ENCODE assay signal across 1 cellular context in genomic region chr20:1811621-1812498, GRCh38.
TF ChIP-seq lines count a peak whose summit lies in the region.

No MANE protein-coding gene starts in this region.

TF ChIP-seq in GM23338, 12 proteins besides CTCF, POLR2A, EP300 and RAD21 (continued from another document):
- TF ChIP-seq, protein P1, sequence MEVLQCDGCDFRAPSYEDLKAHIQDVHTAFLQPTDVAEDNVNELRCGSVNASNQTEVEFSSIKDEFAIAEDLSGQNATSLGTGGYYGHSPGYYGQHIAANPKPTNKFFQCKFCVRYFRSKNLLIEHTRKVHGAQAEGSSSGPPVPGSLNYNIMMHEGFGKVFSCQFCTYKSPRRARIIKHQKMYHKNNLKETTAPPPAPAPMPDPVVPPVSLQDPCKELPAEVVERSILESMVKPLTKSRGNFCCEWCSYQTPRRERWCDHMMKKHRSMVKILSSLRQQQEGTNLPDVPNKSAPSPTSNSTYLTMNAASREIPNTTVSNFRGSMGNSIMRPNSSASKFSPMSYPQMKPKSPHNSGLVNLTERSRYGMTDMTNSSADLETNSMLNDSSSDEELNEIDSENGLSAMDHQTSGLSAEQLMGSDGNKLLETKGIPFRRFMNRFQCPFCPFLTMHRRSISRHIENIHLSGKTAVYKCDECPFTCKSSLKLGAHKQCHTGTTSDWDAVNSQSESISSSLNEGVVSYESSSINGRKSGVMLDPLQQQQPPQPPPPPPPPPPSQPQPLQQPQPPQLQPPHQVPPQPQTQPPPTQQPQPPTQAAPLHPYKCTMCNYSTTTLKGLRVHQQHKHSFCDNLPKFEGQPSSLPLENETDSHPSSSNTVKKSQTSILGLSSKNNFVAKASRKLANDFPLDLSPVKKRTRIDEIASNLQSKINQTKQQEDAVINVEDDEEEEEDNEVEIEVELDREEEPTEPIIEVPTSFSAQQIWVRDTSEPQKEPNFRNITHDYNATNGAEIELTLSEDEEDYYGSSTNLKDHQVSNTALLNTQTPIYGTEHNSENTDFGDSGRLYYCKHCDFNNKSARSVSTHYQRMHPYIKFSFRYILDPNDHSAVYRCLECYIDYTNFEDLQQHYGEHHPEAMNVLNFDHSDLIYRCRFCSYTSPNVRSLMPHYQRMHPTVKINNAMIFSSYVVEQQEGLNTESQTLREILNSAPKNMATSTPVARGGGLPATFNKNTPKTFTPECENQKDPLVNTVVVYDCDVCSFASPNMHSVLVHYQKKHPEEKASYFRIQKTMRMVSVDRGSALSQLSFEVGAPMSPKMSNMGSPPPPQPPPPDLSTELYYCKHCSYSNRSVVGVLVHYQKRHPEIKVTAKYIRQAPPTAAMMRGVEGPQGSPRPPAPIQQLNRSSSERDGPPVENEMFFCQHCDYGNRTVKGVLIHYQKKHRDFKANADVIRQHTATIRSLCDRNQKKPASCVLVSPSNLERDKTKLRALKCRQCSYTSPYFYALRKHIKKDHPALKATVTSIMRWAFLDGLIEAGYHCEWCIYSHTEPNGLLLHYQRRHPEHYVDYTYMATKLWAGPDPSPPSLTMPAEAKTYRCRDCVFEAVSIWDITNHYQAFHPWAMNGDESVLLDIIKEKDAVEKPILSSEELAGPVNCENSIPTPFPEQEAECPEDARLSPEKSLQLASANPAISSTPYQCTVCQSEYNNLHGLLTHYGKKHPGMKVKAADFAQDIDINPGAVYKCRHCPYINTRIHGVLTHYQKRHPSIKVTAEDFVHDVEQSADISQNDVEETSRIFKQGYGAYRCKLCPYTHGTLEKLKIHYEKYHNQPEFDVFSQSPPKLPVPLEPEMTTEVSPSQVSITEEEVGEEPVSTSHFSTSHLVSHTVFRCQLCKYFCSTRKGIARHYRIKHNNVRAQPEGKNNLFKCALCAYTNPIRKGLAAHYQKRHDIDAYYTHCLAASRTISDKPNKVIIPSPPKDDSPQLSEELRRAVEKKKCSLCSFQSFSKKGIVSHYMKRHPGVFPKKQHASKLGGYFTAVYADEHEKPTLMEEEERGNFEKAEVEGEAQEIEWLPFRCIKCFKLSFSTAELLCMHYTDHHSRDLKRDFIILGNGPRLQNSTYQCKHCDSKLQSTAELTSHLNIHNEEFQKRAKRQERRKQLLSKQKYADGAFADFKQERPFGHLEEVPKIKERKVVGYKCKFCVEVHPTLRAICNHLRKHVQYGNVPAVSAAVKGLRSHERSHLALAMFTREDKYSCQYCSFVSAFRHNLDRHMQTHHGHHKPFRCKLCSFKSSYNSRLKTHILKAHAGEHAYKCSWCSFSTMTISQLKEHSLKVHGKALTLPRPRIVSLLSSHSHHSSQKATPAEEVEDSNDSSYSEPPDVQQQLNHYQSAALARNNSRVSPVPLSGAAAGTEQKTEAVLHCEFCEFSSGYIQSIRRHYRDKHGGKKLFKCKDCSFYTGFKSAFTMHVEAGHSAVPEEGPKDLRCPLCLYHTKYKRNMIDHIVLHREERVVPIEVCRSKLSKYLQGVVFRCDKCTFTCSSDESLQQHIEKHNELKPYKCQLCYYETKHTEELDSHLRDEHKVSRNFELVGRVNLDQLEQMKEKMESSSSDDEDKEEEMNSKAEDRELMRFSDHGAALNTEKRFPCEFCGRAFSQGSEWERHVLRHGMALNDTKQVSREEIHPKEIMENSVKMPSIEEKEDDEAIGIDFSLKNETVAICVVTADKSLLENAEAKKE (CRISPR knock-in tag; IDR thresholded peaks at IDR 0.05), result no peak
- TF ChIP-seq POLR2AphosphoS5 (IDR thresholded peaks at IDR 0.05; ENCODE audit: low read depth) (no peak), NANOG (IDR thresholded peaks at IDR 0.05; ENCODE audit: borderline replicate concordance) (no peak), EZH2 (IDR thresholded peaks at IDR 0.05; ENCODE audit: low read depth, unreplicated experiment) (no peak), CREB1 (CRISPR knock-in tag; IDR thresholded peaks at IDR 0.05; ENCODE audit: low read depth) (no peak), EZH2phosphoT487 (IDR thresholded peaks at IDR 0.05; ENCODE audit: unreplicated experiment) (no peak)
- TF ChIP-seq, protein P2, sequence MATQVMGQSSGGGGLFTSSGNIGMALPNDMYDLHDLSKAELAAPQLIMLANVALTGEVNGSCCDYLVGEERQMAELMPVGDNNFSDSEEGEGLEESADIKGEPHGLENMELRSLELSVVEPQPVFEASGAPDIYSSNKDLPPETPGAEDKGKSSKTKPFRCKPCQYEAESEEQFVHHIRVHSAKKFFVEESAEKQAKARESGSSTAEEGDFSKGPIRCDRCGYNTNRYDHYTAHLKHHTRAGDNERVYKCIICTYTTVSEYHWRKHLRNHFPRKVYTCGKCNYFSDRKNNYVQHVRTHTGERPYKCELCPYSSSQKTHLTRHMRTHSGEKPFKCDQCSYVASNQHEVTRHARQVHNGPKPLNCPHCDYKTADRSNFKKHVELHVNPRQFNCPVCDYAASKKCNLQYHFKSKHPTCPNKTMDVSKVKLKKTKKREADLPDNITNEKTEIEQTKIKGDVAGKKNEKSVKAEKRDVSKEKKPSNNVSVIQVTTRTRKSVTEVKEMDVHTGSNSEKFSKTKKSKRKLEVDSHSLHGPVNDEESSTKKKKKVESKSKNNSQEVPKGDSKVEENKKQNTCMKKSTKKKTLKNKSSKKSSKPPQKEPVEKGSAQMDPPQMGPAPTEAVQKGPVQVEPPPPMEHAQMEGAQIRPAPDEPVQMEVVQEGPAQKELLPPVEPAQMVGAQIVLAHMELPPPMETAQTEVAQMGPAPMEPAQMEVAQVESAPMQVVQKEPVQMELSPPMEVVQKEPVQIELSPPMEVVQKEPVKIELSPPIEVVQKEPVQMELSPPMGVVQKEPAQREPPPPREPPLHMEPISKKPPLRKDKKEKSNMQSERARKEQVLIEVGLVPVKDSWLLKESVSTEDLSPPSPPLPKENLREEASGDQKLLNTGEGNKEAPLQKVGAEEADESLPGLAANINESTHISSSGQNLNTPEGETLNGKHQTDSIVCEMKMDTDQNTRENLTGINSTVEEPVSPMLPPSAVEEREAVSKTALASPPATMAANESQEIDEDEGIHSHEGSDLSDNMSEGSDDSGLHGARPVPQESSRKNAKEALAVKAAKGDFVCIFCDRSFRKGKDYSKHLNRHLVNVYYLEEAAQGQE (IDR thresholded peaks at IDR 0.05; ENCODE audit: unreplicated experiment), result no peak
